Comparison of ENCODE assay signal across 16 cellular contexts in genomic region chr14:35861204-35861868, GRCh38. TPM values are rescaled to one million over a fixed set of nuclear protein-coding genes. Genes with fewer than 3 reads are reported as not detected.
DNase-seq lines count a peak whose midpoint lies in the region; ATAC-seq and TF ChIP-seq lines count a peak whose summit lies in the region.
"Had no signal": no experiment of that assay in that cellular context is flagged by ENCODE, and none has a peak within 500 bp of the region (broad histone marks: within the 10 kb centered on the region; RNA-seq: fewer than 3 reads in every experiment).

No MANE protein-coding gene starts in this region.

- no peak overlapping the region for H3K9ac ChIP-seq in SK-N-SH
- H3K9ac ChIP-seq: GM23248 had no signal

- no peak for TF ChIP-seq POLR2A in Peyer's patch (IDR thresholded peaks at IDR 0.05)

- no peaks in the 10 kb centered on the region; the same call in 1 of the 2 replicates for H3K79me2 ChIP-seq in SK-N-SH (ENCODE audit: insufficient read depth)

- CTCF ChIA-PET in SK-N-SH (lab: Yijun Ruan, JAX): no interaction called here

- no peak for TF ChIP-seq CTCF in Peyer's patch (IDR thresholded peaks at IDR 0.05)
- TF ChIP-seq CTCF in SK-N-SH (IDR thresholded peaks at IDR 0.05): no peak

- H3K4me1 ChIP-seq in Peyer's patch (no peaks in the 10 kb centered on the region), SK-N-SH (ENCODE audit: control insufficient read depth in 1 of 2, insufficient read depth in 2 of 2, low read depth in 1 of 2, low read length in 1 of 2) (peaks cover 0 to 9% of the 10 kb centered on the region in 2 experiments; a peak in 2 of 4 replicates)

- H4K20me1 ChIP-seq in SK-N-SH (ENCODE audit: insufficient read depth): no peaks in the 10 kb centered on the region

- H3K9me2 ChIP-seq in SK-N-SH: no peaks in the 10 kb centered on the region

- no peak overlapping the region for H3K4me2 ChIP-seq in SK-N-SH

- no peak overlapping the region for H3K4me3 ChIP-seq in Peyer's patch
- H3K4me3 ChIP-seq in SK-N-SH (ENCODE audit: low read depth in 2 of 2, low read length in 1 of 2): no peak overlapping the region
- H3K4me3 ChIP-seq: GM23248, ovary had no signal

- ATAC-seq in GM18502 (IDR thresholded peaks at IDR 0.05; ENCODE audit: poor library complexity, unreplicated experiment) (peak; percentile 65), GM19455 (IDR thresholded peaks at IDR 0.05; ENCODE audit: unreplicated experiment) (peak; percentile 71), HG03039 (IDR thresholded peaks at IDR 0.05; ENCODE audit: unreplicated experiment) (peak; percentile 65), GM18519 (IDR thresholded peaks at IDR 0.05; ENCODE audit: low FRiP score, unreplicated experiment) (no peak), HG03025 (IDR thresholded peaks at IDR 0.05; ENCODE audit: low FRiP score, unreplicated experiment) (no peak)

- 93% methylated on average over 3 of the region's 3 CpGs for WGBS in SK-N-SH (ENCODE audit: low lambda C conversion rate)

- peaks cover 0 to 4% (median 0%) of the 10 kb centered on the region in 3 donors for H3K36me3 ChIP-seq in Peyer's patch
- H3K36me3 ChIP-seq in SK-N-SH (replicated peaks in 1 of 2; ENCODE audit: control insufficient read depth in 1 of 2, insufficient read depth in 2 of 2, low read length in 1 of 2): peaks cover 17 to 30% of the 10 kb centered on the region in 2 experiments
- H3K36me3 ChIP-seq: ovary had no signal

- H2AFZ ChIP-seq in SK-N-SH (ENCODE audit: low read depth): no peak overlapping the region
- H2AFZ ChIP-seq: GM23248 had no signal

- no peak for TF ChIP-seq EP300 in SK-N-SH (IDR thresholded peaks at IDR 0.05; ENCODE audit: borderline replicate concordance in 1 of 2, low read depth in 1 of 2, low read length in 1 of 2)

- H3K27ac ChIP-seq in Peyer's patch (no peak overlapping the region), SK-N-SH (ENCODE audit: low read depth in 2 of 2, low read length in 1 of 2) (no peak overlapping the region)
- H3K27ac ChIP-seq: GM23248, ovary had no signal

- POLR2A ChIA-PET in SK-N-SH (lab: Yijun Ruan, JAX): no interaction called here

- H3K27me3 ChIP-seq in Peyer's patch (no peaks in the 10 kb centered on the region), SK-N-SH (ENCODE audit: insufficient read depth) (no peaks in the 10 kb centered on the region)
- H3K27me3 ChIP-seq: BE2C, ovary had no signal

- no peak for TF ChIP-seq RAD21 in SK-N-SH (IDR thresholded peaks at IDR 0.05; ENCODE audit: low read length)

- DNase-seq in OCI-M1 (lab: John Stamatoyannopoulos, UW) (peak; percentile 51), Peyer's patch (no peak), SK-N-SH (no peak)
- DNase-seq: activated CD8-positive, alpha-beta memory T cell treated with anti-CD3 and anti-CD28 coated beads, Interleukin-2, amount 50 U/mL, for 48 hours; BE2C; GM23248; head of caudate nucleus; mammary epithelial cell; NCI-H2029 treated with DMSO at 0.1 percent for 48 hours; ovary; stimulated activated CD4-positive, alpha-beta T cell treated with anti-CD3 and anti-CD28 coated beads, Interleukin-4, amount 100 ng/mL, for 24 hours had no signal

- peaks cover 6% of the 10 kb centered on the region for H3F3A ChIP-seq in SK-N-SH (replicated peaks; ENCODE audit: insufficient read depth)

- H3K9me3 ChIP-seq in Peyer's patch: no peaks in the 10 kb centered on the region
- H3K9me3 ChIP-seq in SK-N-SH: no peaks in the 10 kb centered on the region
- H3K9me3 ChIP-seq: BE2C, ovary had no signal

TF ChIP-seq in SK-N-SH, 30 proteins besides CTCF, POLR2A, EP300 and RAD21 (continues in another document):
- TF ChIP-seq JUND (IDR thresholded peaks at IDR 0.05): no peak
- no peak for TF ChIP-seq GABPA (IDR thresholded peaks at IDR 0.05; ENCODE audit: low read depth)
- no peak for TF ChIP-seq CHD2 (IDR thresholded peaks at IDR 0.05; ENCODE audit: low read length, partially characterized antibody)
- TF ChIP-seq, protein P1, sequence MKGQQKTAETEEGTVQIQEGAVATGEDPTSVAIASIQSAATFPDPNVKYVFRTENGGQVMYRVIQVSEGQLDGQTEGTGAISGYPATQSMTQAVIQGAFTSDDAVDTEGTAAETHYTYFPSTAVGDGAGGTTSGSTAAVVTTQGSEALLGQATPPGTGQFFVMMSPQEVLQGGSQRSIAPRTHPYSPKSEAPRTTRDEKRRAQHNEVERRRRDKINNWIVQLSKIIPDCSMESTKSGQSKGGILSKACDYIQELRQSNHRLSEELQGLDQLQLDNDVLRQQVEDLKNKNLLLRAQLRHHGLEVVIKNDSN (IDR thresholded peaks at IDR 0.05; ENCODE audit: borderline replicate concordance, low read depth): no peak
- no peak for TF ChIP-seq TCF12 (IDR thresholded peaks at IDR 0.05)
- TF ChIP-seq FOSL2 (IDR thresholded peaks at IDR 0.05; ENCODE audit: borderline replicate concordance, low read depth): no peak
- TF ChIP-seq, protein P2, sequence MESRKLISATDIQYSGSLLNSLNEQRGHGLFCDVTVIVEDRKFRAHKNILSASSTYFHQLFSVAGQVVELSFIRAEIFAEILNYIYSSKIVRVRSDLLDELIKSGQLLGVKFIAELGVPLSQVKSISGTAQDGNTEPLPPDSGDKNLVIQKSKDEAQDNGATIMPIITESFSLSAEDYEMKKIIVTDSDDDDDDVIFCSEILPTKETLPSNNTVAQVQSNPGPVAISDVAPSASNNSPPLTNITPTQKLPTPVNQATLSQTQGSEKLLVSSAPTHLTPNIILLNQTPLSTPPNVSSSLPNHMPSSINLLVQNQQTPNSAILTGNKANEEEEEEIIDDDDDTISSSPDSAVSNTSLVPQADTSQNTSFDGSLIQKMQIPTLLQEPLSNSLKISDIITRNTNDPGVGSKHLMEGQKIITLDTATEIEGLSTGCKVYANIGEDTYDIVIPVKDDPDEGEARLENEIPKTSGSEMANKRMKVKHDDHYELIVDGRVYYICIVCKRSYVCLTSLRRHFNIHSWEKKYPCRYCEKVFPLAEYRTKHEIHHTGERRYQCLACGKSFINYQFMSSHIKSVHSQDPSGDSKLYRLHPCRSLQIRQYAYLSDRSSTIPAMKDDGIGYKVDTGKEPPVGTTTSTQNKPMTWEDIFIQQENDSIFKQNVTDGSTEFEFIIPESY (IDR thresholded peaks at IDR 0.05; ENCODE audit: borderline replicate concordance, low read depth): no peak
- no peak for TF ChIP-seq MAX (IDR thresholded peaks at IDR 0.05; ENCODE audit: low read depth)
- no peak for TF ChIP-seq GATA2 (CRISPR knock-in tag; IDR thresholded peaks at IDR 0.05)
- TF ChIP-seq FOXM1 (IDR thresholded peaks at IDR 0.05; ENCODE audit: low read depth): no peak
- TF ChIP-seq MEF2A (IDR thresholded peaks at IDR 0.05; ENCODE audit: borderline replicate concordance, low read depth): no peak
- no peak for TF ChIP-seq YY1 (IDR thresholded peaks at IDR 0.05; ENCODE audit: low read depth)
- no peak for TF ChIP-seq IRF3 (IDR thresholded peaks at IDR 0.05; ENCODE audit: low read depth, low read length)
- no peak for TF ChIP-seq SIN3A (IDR thresholded peaks at IDR 0.05; ENCODE audit: borderline replicate concordance, low read depth, low read length)
- no peak for TF ChIP-seq PBX3 (IDR thresholded peaks at IDR 0.05)

RNA-seq across cellular contexts. Expression of gene BRMS1L, which starts 35.2 kb away (rescaled TPM):
- 1 to 10 TPM in 3 of 4 donors, under 1 TPM in 1; 0.53 to 4.1 (median 2.4) TPM for total RNA-seq in Peyer's patch
- polyA plus RNA-seq in SK-N-SH (2012; rRNA removed): 7.1 and 9.1 TPM in 2 replicates
- 9.7 and 11.0 TPM in 2 replicates for polyA plus RNA-seq in SK-N-SH (2012; cell fraction: cytosol; rRNA removed)
- polyA plus RNA-seq in SK-N-SH (2012; cell fraction: nucleus; rRNA removed): 3.0 and 9.3 TPM in 2 replicates

RNA-seq across cellular contexts. Expression of gene RALGAPA1, which starts 52.2 kb away (rescaled TPM):
- 100 to 1,000 TPM in 2 of 4 donors, 10 to 100 TPM in 2; 61.8 to 163 (median 89.4) TPM for total RNA-seq in Peyer's patch
- polyA plus RNA-seq in SK-N-SH (2012; rRNA removed): 3.6 and 4.4 TPM in 2 replicates
- 3.9 and 4.1 TPM in 2 replicates for polyA plus RNA-seq in SK-N-SH (2012; cell fraction: cytosol; rRNA removed)
- polyA plus RNA-seq in SK-N-SH (2012; cell fraction: nucleus; rRNA removed): 8.0 and 15.5 TPM in 2 replicates

Comparison
In these comparisons a context has a peak if more than half of its experiments do, and no peak if none do; other contexts are left out.
1. ATAC-seq: peak in GM18502 (single experiment), GM19455 (single experiment) and HG03039 (single experiment); none in GM18519 (single experiment) and HG03025 (single experiment).